Comparison of ENCODE assay signal across 16 cellular contexts in the genomic region with DNA sequence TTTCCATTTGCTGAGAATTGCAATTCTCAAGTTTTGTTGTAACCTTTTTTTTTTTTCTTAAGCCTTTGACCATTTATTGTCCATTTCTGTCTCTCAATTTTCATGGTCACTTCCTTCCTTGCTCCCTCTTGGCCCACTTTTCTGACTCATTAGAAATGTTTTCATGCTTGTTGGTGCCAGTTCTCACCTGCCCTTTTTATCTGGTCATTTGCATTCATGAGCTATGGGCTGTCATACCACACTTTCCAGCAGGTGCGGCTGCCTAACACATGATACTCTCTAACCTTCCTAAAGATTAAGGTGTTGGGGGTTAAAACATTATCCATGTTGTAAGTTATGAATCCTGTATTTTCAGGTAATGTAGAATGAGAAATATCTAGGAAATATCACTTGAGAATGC.
DNase-seq lines count a peak whose midpoint lies in the region; ATAC-seq and TF ChIP-seq lines count a peak whose summit lies in the region.
"Had no signal": no experiment of that assay in that cellular context is flagged by ENCODE, and none has a peak within 500 bp of the region (broad histone marks: within the 10 kb centered on the region; RNA-seq: fewer than 3 reads in every experiment).

No MANE protein-coding gene starts in this region.

- no peak for ATAC-seq in effector memory CD8-positive, alpha-beta T cell (replicated peaks)
- ATAC-seq: Panc1, Right ventricle myocardium inferior had no signal

- H3K4me1 ChIP-seq in tibial nerve: peaks cover 0 to 14% (median 0%) of the 10 kb centered on the region in 4 donors
- H3K4me1 ChIP-seq in vagina: no peaks in the 10 kb centered on the region

- H3K36me3 Mint-ChIP-seq in effector memory CD8-positive, alpha-beta T cell (ENCODE audit: insufficient read depth): no peaks in the 10 kb centered on the region
- H3K36me3 Mint-ChIP-seq: CD14-positive monocyte had no signal

- no peak for TF ChIP-seq EP300 in tibial nerve (IDR thresholded peaks at IDR 0.05)

- no peaks in the 10 kb centered on the region for H3K9me3 Mint-ChIP-seq in effector memory CD8-positive, alpha-beta T cell
- H3K9me3 Mint-ChIP-seq: CD14-positive monocyte, H9 had no signal

- intact Hi-C loops in vagina (cut with DNase I): no loop called here

- WGBS in tibial nerve, 2 donors: 95 to 100% methylated on average over 1 of the region's 1 CpG

- H3K9me3 ChIP-seq in tibial nerve (no peaks in the 10 kb centered on the region), vagina (no peaks in the 10 kb centered on the region)

- no peaks in the 10 kb centered on the region for H3K27me3 ChIP-seq in tibial nerve
- no peaks in the 10 kb centered on the region for H3K27me3 ChIP-seq in vagina

- H3K4me3 ChIP-seq in epithelial cell of esophagus (ENCODE audit: low read length) (no peak overlapping the region), tibial nerve (no peak overlapping the region), vagina (no peak overlapping the region)

- H3K4me3 Mint-ChIP-seq in effector memory CD8-positive, alpha-beta T cell: no peak overlapping the region
- H3K4me3 Mint-ChIP-seq: CD14-positive monocyte, H9 had no signal

- TF ChIP-seq CTCF in epithelial cell of esophagus (IDR thresholded peaks at IDR 0.05; ENCODE audit: insufficient read depth, low read depth, low read length, missing control alignments) (no peak), tibial nerve (IDR thresholded peaks at IDR 0.05) (no peak), vagina (IDR thresholded peaks at IDR 0.05) (no peak)

- H3K36me3 ChIP-seq in tibial nerve (no peaks in the 10 kb centered on the region), vagina (no peaks in the 10 kb centered on the region)

- DNase-seq in DMS53 (lab: John Stamatoyannopoulos, UW) (peak; percentile 6), DMS53 treated with DMSO at 0.1 percent for 48 hours (lab: John Stamatoyannopoulos, UW; ENCODE audit: unreplicated experiment) (no peak), COLO668 (lab: John Stamatoyannopoulos, UW; ENCODE audit: unreplicated experiment) (peak; percentile 39), NCI-H774 (lab: John Stamatoyannopoulos, UW) (peak; percentile 62), epithelial cell of esophagus (ENCODE audit: low read depth) (peak; percentile 63), tibial nerve (ENCODE audit: low spot score in 2 of 2) (no peak), vagina (ENCODE audit: extremely low spot score in 2 of 2) (no peak)
- no peak for DNase-seq in effector memory CD8-positive, alpha-beta T cell
- DNase-seq: GDM1, H9, IMR-90 had no signal

- TF ChIP-seq POLR2A in tibial nerve (IDR thresholded peaks at IDR 0.05) (no peak), vagina (IDR thresholded peaks at IDR 0.05) (no peak)

- H3K27ac ChIP-seq in tibial nerve (no peak overlapping the region), vagina (no peak overlapping the region)
- H3K27ac ChIP-seq: 22Rv1, HL-60 had no signal

- H3K4me1 Mint-ChIP-seq in effector memory CD8-positive, alpha-beta T cell (ENCODE audit: low read depth in 2 of 2): no peaks in the 10 kb centered on the region

- H3K27ac Mint-ChIP-seq in effector memory CD8-positive, alpha-beta T cell: no peak overlapping the region
- H3K27ac Mint-ChIP-seq: CD14-positive monocyte, H9 had no signal

- peaks cover 1 to 2% of the 10 kb centered on the region in 2 donors for H3K27me3 Mint-ChIP-seq in effector memory CD8-positive, alpha-beta T cell

Comparison
In these comparisons a context has a peak if more than half of its experiments do, and no peak if none do; other contexts are left out.
1. DNase-seq: peak in DMS53 (single experiment), COLO668 (single experiment), NCI-H774 (single experiment) and epithelial cell of esophagus (single experiment); none in DMS53 treated with DMSO at 0.1 percent for 48 hours (single experiment), effector memory CD8-positive, alpha-beta T cell (0 of 3), tibial nerve (0 of 2) and vagina (0 of 2).